ENCODE assay signal across 9 cellular contexts in genomic region chr15:69943637-69944036, GRCh38.
"Had no signal": no experiment of that assay in that cellular context is flagged by ENCODE, and none has a peak within 500 bp of the region (broad histone marks: within the 10 kb centered on the region; RNA-seq: fewer than 3 reads in every experiment).

No MANE protein-coding gene starts in this region.

- FAIRE-seq: H1, H54 had no signal

- H3K36me3 ChIP-seq: HAP-1 had no signal

- ATAC-seq: GM23338, HCT116 had no signal

- H3K4me1 ChIP-seq: HAP-1 had no signal

- DNase-seq: GM23248, GOT3, H9, HFFc6 had no signal

- H3K27ac ChIP-seq: GM23248 had no signal

- H3K9me3 ChIP-seq: HAP-1 had no signal

- H3K4me2 ChIP-seq: GM23338 had no signal

- H3K9ac ChIP-seq: GM23248 had no signal

- H3K4me3 ChIP-seq: GM23248, GM23338, HAP-1 had no signal
